8 cellular contexts compared by ENCODE assay signal in genomic region chr17:28897769-28898259, GRCh38. TPM values are rescaled to one million over a fixed set of nuclear protein-coding genes. Genes with fewer than 3 reads are reported as not detected.
DNase-seq lines count a peak whose midpoint lies in the region; ATAC-seq, FAIRE-seq and TF ChIP-seq lines count a peak whose summit lies in the region.

No MANE protein-coding gene starts in this region.

- TF ChIP-seq CTCF in A549 (IDR thresholded peaks at IDR 0.05): no peak
- TF ChIP-seq CTCF in IMR-90 (conservative IDR thresholded peaks at IDR 0.05; ENCODE audit: low read depth, low read length): no peak
- TF ChIP-seq CTCF in GM12878 (IDR thresholded peaks at IDR 0.05 in 2 of 3, conservative IDR thresholded peaks at IDR 0.05 in 1 of 3; ENCODE audit: control insufficient read depth in 2 of 3, extremely low read depth in 1 of 3, insufficient read depth in 1 of 3, low read depth in 3 of 3, low read length in 3 of 3): no peak
- TF ChIP-seq CTCF in liver (IDR thresholded peaks at IDR 0.05; ENCODE audit: low read depth, low read length, missing input control): no peak

- POLR2A ChIA-PET in A549 (lab: Yijun Ruan, JAX) (interaction anchor here (0.6 to 2.0 kb wide), 3 partner anchors 54 to 171 kb away, joined by 3 to 5 read pairs (median 3); partner anchors contain the start of gene PHF12), IMR-90 (lab: Charles Lee; ENCODE audit: unreplicated experiment) (no interaction called here), GM12878 (lab: Charles Lee) (interaction anchor here (0.5 to 3.0 kb wide), 18 partner anchors 10 to 859 kb away, joined by 3 to 20 read pairs (median 5); partner anchors contain the start of genes ERAL1, FAM222B, NEK8 and PHF12)

- peak overlapping the region; percentile 91 for H3K9ac ChIP-seq in IMR-90 (ENCODE audit: low read depth, low read length)
- peak overlapping the region; percentile 72 for H3K9ac ChIP-seq in GM12878 (ENCODE audit: control insufficient read depth, insufficient read depth, low read length)
- peak overlapping the region; percentile 53 to 67 for H3K9ac ChIP-seq in liver (ENCODE audit: low read depth in 1 of 2, low read length in 2 of 2)

- 1% methylated on average over 16 of the region's 17 CpGs for WGBS in A549 (ENCODE audit: missing lambda C conversion rate)
- 0% methylated on average over 8 of the region's 17 CpGs; no CpG with 5 or more reads in 1 of the 2 experiments for whole genome bisulfite sequencing in IMR-90 (ENCODE audit: extremely low coverage in 2 of 2, insufficient read length in 1 of 2), 2 experiments
- WGBS in GM12878 (ENCODE audit: insufficient coverage, insufficient replicate concordance, low lambda C conversion rate, missing lambda C conversion rate): under 1% methylated on average over 17 of the region's 17 CpGs
- 5% methylated on average over 17 of the region's 17 CpGs for whole genome bisulfite sequencing in liver
- WGBS in thymus: 12% methylated on average over 17 of the region's 17 CpGs

- H3K27me3 ChIP-seq in IMR-90 (ENCODE audit: control insufficient read depth, insufficient read depth, low read length) (no peaks in the 10 kb centered on the region), GM12878 (replicated peaks in 1 of 2; ENCODE audit: control insufficient read depth in 2 of 2, insufficient read depth in 2 of 2, low read length in 1 of 2) (no peaks in the 10 kb centered on the region), liver (ENCODE audit: control insufficient read depth in 4 of 4, insufficient read depth in 4 of 4, low read length in 3 of 4) (no peaks in the 10 kb centered on the region), thymus (ENCODE audit: control insufficient read depth, insufficient read depth) (no peaks in the 10 kb centered on the region)

- H2BK20ac ChIP-seq in IMR-90 (ENCODE audit: low read depth, low read length): peak overlapping the region; percentile 39; the same call in 1 of the 2 replicates

- peak overlapping the region; percentile 80 for H2AK5ac ChIP-seq in IMR-90 (ENCODE audit: low read depth, low read length)

- H4K5ac ChIP-seq in IMR-90 (ENCODE audit: low read depth, low read length): peak overlapping the region; percentile 95

- RAD21 ChIA-PET in GM12878 (lab: Charles Lee; ENCODE audit: unreplicated experiment): interaction anchor here (0.6 to 5.9 kb wide), 12 partner anchors 10 to 331 kb away, joined by 3 to 28 read pairs (median 8); partner anchors contain the start of gene FAM222B

- peak overlapping the region; percentile 97 for H2AK9ac ChIP-seq in IMR-90 (replicated peaks; ENCODE audit: low read depth, low read length, poor library complexity)

- ATAC-seq in A549 (peak; percentile 31 to 32), IMR-90 (ENCODE audit: low read depth) (peak; percentile 23; the same call in 1 of the 2 replicates), GM12878 (no peak; the same call in 1 of the 3 replicates), HG02840 (IDR thresholded peaks at IDR 0.05; ENCODE audit: low FRiP score, unreplicated experiment) (no peak)

- peaks cover 16 to 59% of the 10 kb centered on the region in 2 experiments; a peak in 3 of 4 replicates for H3K79me1 ChIP-seq in IMR-90 (ENCODE audit: low read depth in 1 of 2, low read length in 2 of 2)

- H3K36me3 ChIP-seq in IMR-90 (ENCODE audit: control insufficient read depth, insufficient read depth, low read length) (no peaks in the 10 kb centered on the region), GM12878 (ENCODE audit: control insufficient read depth in 2 of 2, insufficient read depth in 2 of 2, low read length in 1 of 2) (no peaks in the 10 kb centered on the region), liver (ENCODE audit: control insufficient read depth in 4 of 4, insufficient read depth in 3 of 4, low read depth in 1 of 4, low read length in 3 of 4) (peaks cover 0 to 5% (median 0%) of the 10 kb centered on the region in 4 donors), thymus (ENCODE audit: control insufficient read depth, insufficient read depth) (peaks cover 3% of the 10 kb centered on the region)

- peak overlapping the region; percentile 100 for H3K14ac ChIP-seq in IMR-90 (replicated peaks; ENCODE audit: low read depth, low read length)

- TF ChIP-seq POLR2A in A549 (IDR thresholded peaks at IDR 0.05; ENCODE audit: low read length): no peak; the same call in 1 of the 2 replicates
- TF ChIP-seq POLR2A in IMR-90 (IDR thresholded peaks at IDR 0.05; ENCODE audit: low read depth, low read length): no peak
- TF ChIP-seq POLR2A in GM12878 (IDR thresholded peaks at IDR 0.05; ENCODE audit: low read depth, low read length): no peak

- H3K79me2 ChIP-seq in GM12878 (ENCODE audit: control insufficient read depth, insufficient read depth, low read length): peaks cover 24% of the 10 kb centered on the region

- TF ChIP-seq EP300 in A549 (IDR thresholded peaks at IDR 0.05) (no peak), GM12878 (IDR thresholded peaks at IDR 0.05; ENCODE audit: borderline replicate concordance in 1 of 2, control insufficient read depth in 1 of 2, low read depth in 2 of 2, low read length in 2 of 2) (no peak)

- peak overlapping the region; percentile 84 for H3K18ac ChIP-seq in IMR-90 (ENCODE audit: low read depth, low read length)

- H3K4me3 ChIP-seq in A549 (peak overlapping the region; percentile 70), IMR-90 (ENCODE audit: insufficient read depth, low read depth, low read length) (peak overlapping the region; percentile 79), GM12878 (peak overlapping the region; percentile 92), liver (ENCODE audit: low read depth in 1 of 3, low read length in 3 of 3) (peak overlapping the region; percentile 88 to 90 (median 90)), thymus (ENCODE audit: low read length) (peak overlapping the region; percentile 75)

- peaks cover 17% of the 10 kb centered on the region for H3K9me1 ChIP-seq in IMR-90 (ENCODE audit: insufficient read depth, low read length)

- H3K9me3 ChIP-seq in A549 (no peaks in the 10 kb centered on the region), IMR-90 (ENCODE audit: control insufficient read depth, insufficient read depth, low read length) (no peaks in the 10 kb centered on the region), GM12878 (replicated peaks; ENCODE audit: control insufficient read depth, insufficient read depth, low read length) (no peaks in the 10 kb centered on the region), liver (ENCODE audit: control insufficient read depth in 4 of 4, low read length in 3 of 4) (no peaks in the 10 kb centered on the region), thymus (ENCODE audit: control insufficient read depth) (no peaks in the 10 kb centered on the region)

- H2AFZ ChIP-seq in IMR-90 (replicated peaks; ENCODE audit: low read length, poor library complexity) (peak overlapping the region; percentile 95), GM12878 (ENCODE audit: control insufficient read depth, low read depth, low read length) (peak overlapping the region; percentile 76)

- H3K4me1 ChIP-seq in A549 (peaks cover 23% of the 10 kb centered on the region), IMR-90 (ENCODE audit: control insufficient read depth, insufficient read depth, low read length) (peaks cover 9% of the 10 kb centered on the region), GM12878 (ENCODE audit: control insufficient read depth, insufficient read depth, low read length) (peaks cover 32% of the 10 kb centered on the region), liver (ENCODE audit: control insufficient read depth in 4 of 4, insufficient read depth in 4 of 4, low read length in 3 of 4) (peaks cover 21 to 34% (median 25%) of the 10 kb centered on the region in 4 donors), thymus (ENCODE audit: control insufficient read depth, insufficient read depth, low read length) (peaks cover 23% of the 10 kb centered on the region)

- peak overlapping the region; percentile 53; the same call in 1 of the 3 replicates for H2BK15ac ChIP-seq in IMR-90 (ENCODE audit: low read depth, low read length)

- in situ Hi-C loops in IMR-90 (cut with MboI; ENCODE audit: low sequenced_read_pairs) (no loop called here), GM12878 (cut with MboI) (loop anchor here (25.0 kb wide), 1 partner anchor 1411 kb away; no protein-coding TSS in a partner anchor), G401 (cut with HindIII; ENCODE audit: low sequenced_read_pairs) (no loop called here)

- intact Hi-C loops in IMR-90 (cut with micrococcal nuclease) (loop anchor here (1.0 kb wide), 1 partner anchor 135 kb away; no protein-coding TSS in a partner anchor), GM12878 (cut with micrococcal nuclease; ENCODE audit: unreplicated experiment) (no loop called here)

- FAIRE-seq in A549 (lab: Jason Lieb, UNC): no peak
- no peak for FAIRE-seq in GM12878 (lab: Jason Lieb, UNC)

- H3K56ac ChIP-seq in IMR-90 (ENCODE audit: extremely low read depth, insufficient read depth, low read length): peak overlapping the region; percentile 74; the same call in 1 of the 2 replicates

- DNase-seq in A549 (ENCODE audit: low read depth in 1 of 2, low spot score in 1 of 2) (no peak), IMR-90 (no peak), GM12878 (ENCODE audit: low read depth, low spot score) (no peak), G401 (ENCODE audit: low spot score) (no peak), UCSD-AML1 (lab: John Stamatoyannopoulos, UW; ENCODE audit: unreplicated experiment) (no peak)

- peaks cover 18% of the 10 kb centered on the region; the same call in 1 of the 2 replicates for H4K20me1 ChIP-seq in IMR-90 (ENCODE audit: insufficient read depth, low read length)
- no peaks in the 10 kb centered on the region for H4K20me1 ChIP-seq in GM12878 (ENCODE audit: control insufficient read depth, insufficient read depth)

- dilution Hi-C loops in IMR-90 (cut with HindIII; ENCODE audit: low sequenced_read_pairs, unreplicated experiment): no loop called here

- CTCF ChIA-PET in A549 (lab: Yijun Ruan, JAX) (interaction anchor here (0.6 to 34.7 kb wide), 22 partner anchors 11 to 214 kb away, joined by 3 to 685 read pairs (median 5); partner anchors contain the start of genes NEK8 and TLCD1), IMR-90 (lab: Yijun Ruan, JAX) (interaction anchor here (2.3 to 2.8 kb wide), 2 partner anchors 133 to 171 kb away, joined by 11 to 15 read pairs; partner anchors contain the start of gene TLCD1), GM12878 (lab: Yijun Ruan, JAX) (interaction anchor here (0.6 to 17.3 kb wide), 7 partner anchors 27 to 389 kb away, joined by 3 to 175 read pairs (median 7); partner anchors contain the start of genes FAM222B, NEK8 and TLCD1)

- H3K4ac ChIP-seq in IMR-90 (ENCODE audit: low read depth, low read length): peak overlapping the region; percentile 93

- H3K23ac ChIP-seq in IMR-90 (ENCODE audit: low read depth, low read length): peak overlapping the region; percentile 98

- H3K27ac ChIP-seq in A549 (peak overlapping the region; percentile 87 to 97), IMR-90 (ENCODE audit: insufficient read depth, low read length) (peak overlapping the region; percentile 76), GM12878 (ENCODE audit: control insufficient read depth, insufficient read depth) (peak overlapping the region; percentile 72), liver (ENCODE audit: low read depth in 1 of 2, low read length in 2 of 2) (peak overlapping the region; percentile 89 to 99), thymus (ENCODE audit: low read depth) (peak overlapping the region; percentile 94)

- H2BK120ac ChIP-seq in IMR-90 (ENCODE audit: low read depth, low read length): peak overlapping the region; percentile 66

- SMC1A ChIA-PET in GM12878 (lab: Charles Lee; ENCODE audit: uncharacterized antibody, unreplicated experiment): interaction anchor here (0.9 to 5.8 kb wide), 10 partner anchors 10 to 178 kb away, joined by 3 to 35 read pairs (median 6); partner anchors contain the start of genes FAM222B, NEK8, RPL23A and TLCD1

- peak overlapping the region; percentile 91 for H4K91ac ChIP-seq in IMR-90 (ENCODE audit: insufficient read depth, low read depth, low read length)

- BruUV-seq in IMR-90 (replicated peaks; lab: Mats Ljungman, UMichigan) (no TSS peak), GM12878 (replicated peaks; lab: Mats Ljungman, UMichigan) (no TSS peak)

- peak overlapping the region; percentile 82 to 97 for H4K8ac ChIP-seq in IMR-90 (ENCODE audit: low read depth in 2 of 2, low read length in 2 of 2)

- peak overlapping the region; percentile 84 for H3K4me2 ChIP-seq in A549
- H3K4me2 ChIP-seq in IMR-90 (ENCODE audit: low read depth, low read length): peak overlapping the region; percentile 94
- H3K4me2 ChIP-seq in GM12878 (ENCODE audit: control insufficient read depth, insufficient read depth): peak overlapping the region; percentile 92

- no peak for TF ChIP-seq RAD21 in A549 (conservative IDR thresholded peaks at IDR 0.05 in 1 of 2, IDR thresholded peaks at IDR 0.05 in 1 of 2)
- no peak for TF ChIP-seq RAD21 in IMR-90 (IDR thresholded peaks at IDR 0.05; ENCODE audit: low read length)
- no peak for TF ChIP-seq RAD21 in GM12878 (IDR thresholded peaks at IDR 0.05; ENCODE audit: insufficient read depth, low read depth, low read length)
- TF ChIP-seq RAD21 in liver (IDR thresholded peaks at IDR 0.05): no peak

- peak overlapping the region; percentile 4 for H2BK5ac ChIP-seq in IMR-90 (ENCODE audit: low read depth, low read length, poor library complexity, severe bottlenecking)

RNA-seq across cellular contexts. Expression of gene FLOT2, which starts 0.3 kb away (rescaled TPM):
- 68.8 and 78.6 TPM in 2 replicates for polyA plus RNA-seq in A549 (2011; rRNA removed)
- 82.7 and 94.7 TPM in 2 replicates for polyA plus RNA-seq in A549 (2012; cell fraction: cytosol; rRNA removed)
- 89.9 and 91.7 TPM in 2 replicates for polyA plus RNA-seq in A549 (2012; cell fraction: nucleus; rRNA removed)
- 62.8 to 71.0 TPM (median 66.4 TPM) in 3 replicates for polyA plus RNA-seq in A549 (2017; fragmentation: RNase III; extraction: RNeasy Plus Mini Kit Qiagen cat#74134 plus additional on column Dnase treatment)
- 100 and 109 TPM in 2 replicates for polyA minus RNA-seq in A549 (2011; rRNA and poly(A)+ RNA removed)
- total RNA-seq in IMR-90 (2012; rRNA removed): 19.7 and 31.1 TPM in 2 replicates
- 60.1 and 67.9 TPM in 2 replicates for polyA plus RNA-seq in IMR-90 (2012; rRNA removed)
- 52.9 and 71.4 TPM in 2 replicates for polyA plus RNA-seq in IMR-90 (2012; cell fraction: cytosol; rRNA removed)
- 61.2 and 61.8 TPM in 2 replicates for polyA plus RNA-seq in IMR-90 (2012; cell fraction: nucleus; rRNA removed; ENCODE audit: low replicate concordance)
- total RNA-seq in GM12878 (2013; cell fraction: nucleolus; rRNA removed): 29.2 and 39.1 TPM in 2 replicates
- 79.0 and 79.6 TPM in 2 replicates for total RNA-seq in GM12878 (2014; rRNA removed)
- 72.0 and 72.5 TPM in 2 replicates for total RNA-seq in GM12878 (2014; rRNA removed; fragmentation: Illumina TruSeq; extraction: Trizol)
- total RNA-seq in GM12878 (2021): 291 and 302 TPM in 2 replicates
- polyA plus RNA-seq in GM12878 (2011; ENCODE audit: low read depth): 30.4 TPM
- polyA plus RNA-seq in GM12878 (2011; rRNA removed): 90.1 and 150 TPM in 2 replicates
- 162 and 176 TPM in 2 replicates for polyA plus RNA-seq in GM12878 (2011; cell fraction: cytosol; rRNA removed)
- 153 and 169 TPM in 2 replicates for polyA plus RNA-seq in GM12878 (2011; cell fraction: nucleus; rRNA removed)
- polyA plus RNA-seq in GM12878 (2012): 59.9 and 65.4 TPM in 2 replicates
- polyA plus RNA-seq in GM12878 (2014; fragmentation: Illumina TruSeq; extraction: Trizol): 75.3 and 147 TPM in 2 replicates
- polyA plus RNA-seq in GM12878 (2014; fragmentation: Nextera tagmentation; extraction: Ambion mirVana): 100 to 1,000 TPM in 1 of 2 experiments, 10 to 100 TPM in 1; 56.8 to 121 TPM
- 150 and 154 TPM in 2 replicates for polyA plus RNA-seq in GM12878 (2014; rRNA removed)
- 100 to 1,000 TPM; 237 to 251 TPM for polyA plus RNA-seq in GM12878 (2016; fragmentation: Nextera tagmentation; extraction: Ambion mirVana)
- polyA minus RNA-seq in GM12878 (2011; rRNA and poly(A)+ RNA removed): 172 and 176 TPM in 2 replicates
- polyA minus RNA-seq in GM12878 (2011; cell fraction: cytosol; rRNA and poly(A)+ RNA removed): 71.6 and 96.9 TPM in 2 replicates
- polyA minus RNA-seq in GM12878 (2011; cell fraction: nucleus; rRNA and poly(A)+ RNA removed): 19.0 and 28.4 TPM in 2 replicates
- 10 to 100 TPM; 67.7 to 71.0 TPM for total RNA-seq in liver
- 100 to 1,000 TPM in 1 of 2 donors, 10 to 100 TPM in 1; 61.6 to 100 TPM for polyA plus RNA-seq in liver
- polyA plus RNA-seq in thymus: 82.1 TPM
- 57.5 and 59.7 TPM in 2 replicates for total RNA-seq in G401 (2014; rRNA removed; shearing (Covaris generic))

RNA-seq across cellular contexts. Expression of gene DHRS13, which starts 5.1 kb away (rescaled TPM):
- polyA plus RNA-seq in A549 (2011; rRNA removed) (7.0 and 7.3 TPM in 2 replicates), A549 (2017; fragmentation: RNase III; extraction: RNeasy Plus Mini Kit Qiagen cat#74134 plus additional on column Dnase treatment) (3.5 to 4.9 TPM (median 4.8 TPM) in 3 replicates), IMR-90 (2012; rRNA removed) (3.9 and 4.1 TPM in 2 replicates), GM12878 (2011; rRNA removed) (50.6 and 55.2 TPM in 2 replicates), GM12878 (2014; fragmentation: Illumina TruSeq; extraction: Trizol) (17.7 and 19.6 TPM in 2 replicates), GM12878 (2014; fragmentation: Nextera tagmentation; extraction: Ambion mirVana) (under 1 TPM in 1 of 2 experiments, not detected in 1; 0.18 TPM), GM12878 (2014; rRNA removed) (37.7 and 38.8 TPM in 2 replicates), GM12878 (2016; fragmentation: Nextera tagmentation; extraction: Ambion mirVana) (10 to 100 TPM; 28.7 to 35.5 TPM), liver (10 to 100 TPM in 1 of 2 donors, 1 to 10 TPM in 1; 5.0 to 12.3 TPM), thymus (18.9 TPM)
- 7.5 and 8.9 TPM in 2 replicates for polyA plus RNA-seq in A549 (2012; cell fraction: cytosol; rRNA removed)
- polyA plus RNA-seq in A549 (2012; cell fraction: nucleus; rRNA removed): 9.4 and 9.9 TPM in 2 replicates
- 3.6 and 4.1 TPM in 2 replicates for polyA minus RNA-seq in A549 (2011; rRNA and poly(A)+ RNA removed)
- total RNA-seq in IMR-90 (2012; rRNA removed) (2.7 and 2.8 TPM in 2 replicates), GM12878 (2014; rRNA removed) (35.3 and 37.1 TPM in 2 replicates), GM12878 (2014; rRNA removed; fragmentation: Illumina TruSeq; extraction: Trizol) (23.7 and 24.2 TPM in 2 replicates), GM12878 (2021) (27.6 and 31.3 TPM in 2 replicates), liver (10 to 100 TPM in 1 of 2 donors, 1 to 10 TPM in 1; 9.7 to 91.6 TPM)
- 3.7 and 5.3 TPM in 2 replicates for polyA plus RNA-seq in IMR-90 (2012; cell fraction: cytosol; rRNA removed)
- polyA plus RNA-seq in IMR-90 (2012; cell fraction: nucleus; rRNA removed; ENCODE audit: low replicate concordance): 3.0 and 3.2 TPM in 2 replicates
- 66.0 and 68.2 TPM in 2 replicates for total RNA-seq in GM12878 (2013; cell fraction: nucleolus; rRNA removed)
- 3.0 TPM for polyA plus RNA-seq in GM12878 (2011; ENCODE audit: low read depth)
- polyA plus RNA-seq in GM12878 (2011; cell fraction: cytosol; rRNA removed): 70.4 and 81.7 TPM in 2 replicates
- polyA plus RNA-seq in GM12878 (2011; cell fraction: nucleus; rRNA removed): 47.5 and 49.0 TPM in 2 replicates
- 7.6 and 12.3 TPM in 2 replicates for polyA plus RNA-seq in GM12878 (2012)
- 39.0 and 44.2 TPM in 2 replicates for polyA minus RNA-seq in GM12878 (2011; rRNA and poly(A)+ RNA removed)
- polyA minus RNA-seq in GM12878 (2011; cell fraction: cytosol; rRNA and poly(A)+ RNA removed): 14.3 and 16.6 TPM in 2 replicates
- polyA minus RNA-seq in GM12878 (2011; cell fraction: nucleus; rRNA and poly(A)+ RNA removed): 16.2 and 21.1 TPM in 2 replicates
- total RNA-seq in G401 (2014; rRNA removed; shearing (Covaris generic)): 24.7 and 30.9 TPM in 2 replicates

RNA-seq across cellular contexts. Expression of gene ERAL1, which starts 43.0 kb away (rescaled TPM):
- polyA plus RNA-seq in A549 (2011; rRNA removed) (88.3 and 123 TPM in 2 replicates), A549 (2017; fragmentation: RNase III; extraction: RNeasy Plus Mini Kit Qiagen cat#74134 plus additional on column Dnase treatment) (78.8 to 80.2 TPM (median 78.9 TPM) in 3 replicates), IMR-90 (2012; rRNA removed) (62.3 and 71.3 TPM in 2 replicates), GM12878 (2011; rRNA removed) (60.2 and 104 TPM in 2 replicates), GM12878 (2014; fragmentation: Illumina TruSeq; extraction: Trizol) (96.5 and 101 TPM in 2 replicates), GM12878 (2014; fragmentation: Nextera tagmentation; extraction: Ambion mirVana) (100 to 1,000 TPM; 165 to 175 TPM), GM12878 (2014; rRNA removed) (99.5 and 103 TPM in 2 replicates), GM12878 (2016; fragmentation: Nextera tagmentation; extraction: Ambion mirVana) (100 to 1,000 TPM; 114 to 132 TPM), liver (10 to 100 TPM; 28.1 to 34.5 TPM), thymus (30.3 TPM)
- 129 and 154 TPM in 2 replicates for polyA plus RNA-seq in A549 (2012; cell fraction: cytosol; rRNA removed)
- 136 and 150 TPM in 2 replicates for polyA plus RNA-seq in A549 (2012; cell fraction: nucleus; rRNA removed)
- 104 and 144 TPM in 2 replicates for polyA minus RNA-seq in A549 (2011; rRNA and poly(A)+ RNA removed)
- total RNA-seq in IMR-90 (2012; rRNA removed) (25.8 and 34.1 TPM in 2 replicates), GM12878 (2014; rRNA removed) (57.1 and 61.2 TPM in 2 replicates), GM12878 (2014; rRNA removed; fragmentation: Illumina TruSeq; extraction: Trizol) (24.6 and 27.7 TPM in 2 replicates), GM12878 (2021) (66.7 and 67.8 TPM in 2 replicates), liver (10 to 100 TPM; 17.3 to 30.8 TPM)
- 66.0 and 115 TPM in 2 replicates for polyA plus RNA-seq in IMR-90 (2012; cell fraction: cytosol; rRNA removed)
- 53.6 and 107 TPM in 2 replicates for polyA plus RNA-seq in IMR-90 (2012; cell fraction: nucleus; rRNA removed; ENCODE audit: low replicate concordance)
- 24.0 and 26.2 TPM in 2 replicates for total RNA-seq in GM12878 (2013; cell fraction: nucleolus; rRNA removed)
- polyA plus RNA-seq in GM12878 (2011; ENCODE audit: low read depth): 45.6 TPM
- 159 TPM in 2 replicates for polyA plus RNA-seq in GM12878 (2011; cell fraction: cytosol; rRNA removed)
- 102 and 131 TPM in 2 replicates for polyA plus RNA-seq in GM12878 (2011; cell fraction: nucleus; rRNA removed)
- polyA plus RNA-seq in GM12878 (2012): 40.8 and 41.4 TPM in 2 replicates
- 89.3 and 130 TPM in 2 replicates for polyA minus RNA-seq in GM12878 (2011; rRNA and poly(A)+ RNA removed)
- 30.7 and 43.2 TPM in 2 replicates for polyA minus RNA-seq in GM12878 (2011; cell fraction: cytosol; rRNA and poly(A)+ RNA removed)
- 39.7 and 43.2 TPM in 2 replicates for polyA minus RNA-seq in GM12878 (2011; cell fraction: nucleus; rRNA and poly(A)+ RNA removed)
- total RNA-seq in G401 (2014; rRNA removed; shearing (Covaris generic)): 52.9 and 96.8 TPM in 2 replicates

RNA-seq across cellular contexts. Expression of gene PHF12, which starts 53.5 kb away (rescaled TPM):
- polyA plus RNA-seq in A549 (2011; rRNA removed) (25.3 and 29.3 TPM in 2 replicates), A549 (2017; fragmentation: RNase III; extraction: RNeasy Plus Mini Kit Qiagen cat#74134 plus additional on column Dnase treatment) (28.0 to 31.9 TPM (median 29.9 TPM) in 3 replicates), IMR-90 (2012; rRNA removed) (24.4 and 28.9 TPM in 2 replicates), GM12878 (2011; rRNA removed) (8.6 and 22.6 TPM in 2 replicates), GM12878 (2014; fragmentation: Illumina TruSeq; extraction: Trizol) (24.7 and 27.8 TPM in 2 replicates), GM12878 (2014; fragmentation: Nextera tagmentation; extraction: Ambion mirVana) (1 to 10 TPM; 1.3 to 2.3 TPM), GM12878 (2014; rRNA removed) (33.5 and 39.8 TPM in 2 replicates), GM12878 (2016; fragmentation: Nextera tagmentation; extraction: Ambion mirVana) (10 to 100 TPM; 10.6 to 15.3 TPM), liver (1 to 10 TPM; 4.3 to 7.9 TPM), thymus (32.4 TPM)
- 39.7 and 44.0 TPM in 2 replicates for polyA plus RNA-seq in A549 (2012; cell fraction: cytosol; rRNA removed)
- 71.3 and 74.1 TPM in 2 replicates for polyA plus RNA-seq in A549 (2012; cell fraction: nucleus; rRNA removed)
- 57.4 and 69.0 TPM in 2 replicates for polyA minus RNA-seq in A549 (2011; rRNA and poly(A)+ RNA removed)
- total RNA-seq in IMR-90 (2012; rRNA removed) (25.6 and 26.7 TPM in 2 replicates), GM12878 (2014; rRNA removed) (28.6 and 30.1 TPM in 2 replicates), GM12878 (2014; rRNA removed; fragmentation: Illumina TruSeq; extraction: Trizol) (15.9 and 18.1 TPM in 2 replicates), GM12878 (2021) (43.9 and 44.2 TPM in 2 replicates), liver (10 to 100 TPM; 15.5 to 21.3 TPM)
- 27.1 and 31.6 TPM in 2 replicates for polyA plus RNA-seq in IMR-90 (2012; cell fraction: cytosol; rRNA removed)
- 46.7 and 79.8 TPM in 2 replicates for polyA plus RNA-seq in IMR-90 (2012; cell fraction: nucleus; rRNA removed; ENCODE audit: low replicate concordance)
- 61.5 and 63.1 TPM in 2 replicates for total RNA-seq in GM12878 (2013; cell fraction: nucleolus; rRNA removed)
- polyA plus RNA-seq in GM12878 (2011; ENCODE audit: low read depth): 9.3 TPM
- 22.1 and 28.1 TPM in 2 replicates for polyA plus RNA-seq in GM12878 (2011; cell fraction: cytosol; rRNA removed)
- polyA plus RNA-seq in GM12878 (2011; cell fraction: nucleus; rRNA removed): 65.0 and 92.9 TPM in 2 replicates
- 24.0 and 34.6 TPM in 2 replicates for polyA plus RNA-seq in GM12878 (2012)
- polyA minus RNA-seq in GM12878 (2011; rRNA and poly(A)+ RNA removed): 23.6 and 28.7 TPM in 2 replicates
- 14.8 and 15.6 TPM in 2 replicates for polyA minus RNA-seq in GM12878 (2011; cell fraction: cytosol; rRNA and poly(A)+ RNA removed)
- polyA minus RNA-seq in GM12878 (2011; cell fraction: nucleus; rRNA and poly(A)+ RNA removed): 20.8 and 40.7 TPM in 2 replicates
- total RNA-seq in G401 (2014; rRNA removed; shearing (Covaris generic)): 26.8 and 48.5 TPM in 2 replicates

RNA-seq across cellular contexts. Expression of gene FAM222B, which starts 55.2 kb away (rescaled TPM):
- polyA plus RNA-seq in A549 (2011; rRNA removed) (10.7 and 15.3 TPM in 2 replicates), A549 (2017; fragmentation: RNase III; extraction: RNeasy Plus Mini Kit Qiagen cat#74134 plus additional on column Dnase treatment) (14.3 to 15.6 TPM (median 14.7 TPM) in 3 replicates), IMR-90 (2012; rRNA removed) (10.8 and 11.4 TPM in 2 replicates), GM12878 (2011; rRNA removed) (2.9 and 4.1 TPM in 2 replicates), GM12878 (2014; fragmentation: Illumina TruSeq; extraction: Trizol) (12.4 and 14.2 TPM in 2 replicates), GM12878 (2014; fragmentation: Nextera tagmentation; extraction: Ambion mirVana) (1 to 10 TPM; 2.8 to 2.9 TPM), GM12878 (2014; rRNA removed) (6.4 and 9.7 TPM in 2 replicates), GM12878 (2016; fragmentation: Nextera tagmentation; extraction: Ambion mirVana) (10 to 100 TPM; 14.0 to 14.7 TPM), liver (1 to 10 TPM; 4.0 to 5.4 TPM), thymus (9.5 TPM)
- polyA plus RNA-seq in A549 (2012; cell fraction: cytosol; rRNA removed): 15.6 and 18.7 TPM in 2 replicates
- polyA plus RNA-seq in A549 (2012; cell fraction: nucleus; rRNA removed): 24.5 and 29.5 TPM in 2 replicates
- 16.4 and 24.5 TPM in 2 replicates for polyA minus RNA-seq in A549 (2011; rRNA and poly(A)+ RNA removed)
- total RNA-seq in IMR-90 (2012; rRNA removed) (2.2 and 2.5 TPM in 2 replicates), GM12878 (2014; rRNA removed) (5.7 and 6.4 TPM in 2 replicates), GM12878 (2014; rRNA removed; fragmentation: Illumina TruSeq; extraction: Trizol) (3.3 and 3.6 TPM in 2 replicates), GM12878 (2021) (18.3 and 18.5 TPM in 2 replicates), liver (1 to 10 TPM; 2.8 to 4.2 TPM)
- polyA plus RNA-seq in IMR-90 (2012; cell fraction: cytosol; rRNA removed): 9.8 and 15.2 TPM in 2 replicates
- 26.2 and 26.3 TPM in 2 replicates for polyA plus RNA-seq in IMR-90 (2012; cell fraction: nucleus; rRNA removed; ENCODE audit: low replicate concordance)
- 35.8 and 38.5 TPM in 2 replicates for total RNA-seq in GM12878 (2013; cell fraction: nucleolus; rRNA removed)
- polyA plus RNA-seq in GM12878 (2011; ENCODE audit: low read depth): 5.8 TPM
- 7.3 and 11.1 TPM in 2 replicates for polyA plus RNA-seq in GM12878 (2011; cell fraction: cytosol; rRNA removed)
- 9.1 and 11.8 TPM in 2 replicates for polyA plus RNA-seq in GM12878 (2011; cell fraction: nucleus; rRNA removed)
- 6.6 and 7.9 TPM in 2 replicates for polyA plus RNA-seq in GM12878 (2012)
- polyA minus RNA-seq in GM12878 (2011; rRNA and poly(A)+ RNA removed): 15.1 and 16.6 TPM in 2 replicates
- polyA minus RNA-seq in GM12878 (2011; cell fraction: cytosol; rRNA and poly(A)+ RNA removed): 8.9 and 10.6 TPM in 2 replicates
- 6.8 and 12.4 TPM in 2 replicates for polyA minus RNA-seq in GM12878 (2011; cell fraction: nucleus; rRNA and poly(A)+ RNA removed)
- total RNA-seq in G401 (2014; rRNA removed; shearing (Covaris generic)): 0.86 and 8.0 TPM in 2 replicates

Comparison
In these comparisons a context has a peak if more than half of its experiments do, and no peak if none do; other contexts are left out.
1. ATAC-seq: peak in A549 (2 of 2) and IMR-90 (single experiment); none in GM12878 (single experiment) and HG02840 (single experiment).
2. Peak in every context shown above with its lines, with median percentiles within 50 percentile points of each other: H3K27ac ChIP-seq, H3K4me2 ChIP-seq, H3K4me3 ChIP-seq and H3K9ac ChIP-seq.